In the genomic region with DNA sequence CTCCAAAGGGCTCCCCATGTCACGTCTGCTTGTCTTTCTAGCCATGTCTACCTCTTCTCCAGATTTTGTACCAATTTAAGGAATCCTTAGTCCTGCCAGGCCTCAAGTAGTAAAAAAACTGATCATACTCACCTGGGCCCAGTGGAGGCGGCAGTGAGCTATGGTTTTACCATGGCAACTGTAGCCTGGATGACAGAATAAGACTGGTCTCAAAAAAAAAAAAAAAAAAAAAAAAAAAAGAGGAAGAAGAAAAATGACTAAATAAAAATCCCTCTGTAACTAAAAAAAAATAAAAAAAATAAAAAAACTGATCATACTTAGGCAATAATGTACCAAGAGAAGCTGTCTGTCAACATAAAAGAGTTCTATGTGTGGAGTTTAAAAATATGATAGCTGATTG, we compare ENCODE assay signal across 9 cellular contexts.
DNase-seq lines count a peak whose midpoint lies in the region; ATAC-seq and TF ChIP-seq lines count a peak whose summit lies in the region.
"Had no signal": no experiment of that assay in that cellular context is flagged by ENCODE, and none has a peak within 500 bp of the region (broad histone marks: within the 10 kb centered on the region; RNA-seq: fewer than 3 reads in every experiment).

No MANE protein-coding gene starts in this region.

- H3K9me3 ChIP-seq in PC-9 (ENCODE audit: insufficient read depth, low read depth), result no peaks in the 10 kb centered on the region
- H3K9me3 ChIP-seq: HAP-1 had no signal

- no peaks in the 10 kb centered on the region for H3K4me1 ChIP-seq in PC-9 (replicated peaks; ENCODE audit: insufficient read depth)
- H3K4me1 ChIP-seq: HAP-1 had no signal

- no peaks in the 10 kb centered on the region for H3F3A ChIP-seq in PC-9 (ENCODE audit: insufficient read depth, low read depth)

- TF ChIP-seq CTCF in PC-9 (conservative IDR thresholded peaks at IDR 0.05), result peak; percentile 44

- ATAC-seq in GM19025 (IDR thresholded peaks at IDR 0.05; ENCODE audit: low read depth, unreplicated experiment) (peak; percentile 94), HG03064 (IDR thresholded peaks at IDR 0.05; ENCODE audit: low read depth, unreplicated experiment) (peak; percentile 97)

- in situ Hi-C loops in Caki2 (cut with HindIII; ENCODE audit: low pct_unique_long_range_greater_than_20kb, low sequenced_read_pairs), result no loop called here

- POLR2A ChIA-PET in PC-9 (lab: Charles Lee; ENCODE audit: unreplicated experiment), result no interaction called here

- BruUV-seq in PC-9 (replicated peaks; lab: Mats Ljungman, UMichigan), result no TSS peak

- H3K27ac ChIP-seq in PC-9, result no peak overlapping the region

- CTCF ChIA-PET in PC-9 (lab: Charles Lee), result interaction anchor here (0.7 kb wide), 1 partner anchor 105 kb away, joined by 8 read pairs; no protein-coding TSS in a partner anchor

- DNase-seq in Caki2 (ENCODE audit: low read depth) (peak; percentile 4), PC-9 (peak; percentile 16 to 49), left kidney (ENCODE audit: low read depth, low spot score) (peak; percentile 49), hepatic stellate cell (ENCODE audit: low spot score) (no peak), NCI-H446 (lab: John Stamatoyannopoulos, UW) (no peak)
- DNase-seq in activated effector memory CD4-positive, alpha-beta T cell treated with Interleukin-2 at 50 U/mL for 16 hours, result no peak

- H3K27me3 ChIP-seq in PC-9 (ENCODE audit: insufficient read depth, low read depth), result no peaks in the 10 kb centered on the region

- H2AFZ ChIP-seq in PC-9, result no peak overlapping the region

- H3K4me2 ChIP-seq in PC-9, result no peak overlapping the region

- no peaks in the 10 kb centered on the region for H4K20me1 ChIP-seq in PC-9 (ENCODE audit: insufficient read depth)

- no peaks in the 10 kb centered on the region for H3K36me3 ChIP-seq in PC-9 (ENCODE audit: low read depth)
- H3K36me3 ChIP-seq: HAP-1 had no signal

- no peaks in the 10 kb centered on the region for H3K9me2 ChIP-seq in PC-9 (ENCODE audit: insufficient read depth)

- H3K79me2 ChIP-seq in PC-9 (ENCODE audit: low read depth), result no peaks in the 10 kb centered on the region

- intact Hi-C loops in PC-9 (cut with micrococcal nuclease; ENCODE audit: unreplicated experiment), result no loop called here

- H3K4me3 ChIP-seq in PC-9, result no peak overlapping the region
- H3K4me3 ChIP-seq: HAP-1 had no signal

Comparison
In these comparisons a context has a peak if more than half of its experiments do, and no peak if none do; other contexts are left out.
1. DNase-seq: peak in Caki2 (single experiment), PC-9 (2 of 2) and left kidney (single experiment); none in hepatic stellate cell (single experiment), NCI-H446 (0 of 2) and activated effector memory CD4-positive, alpha-beta T cell treated with Interleukin-2 at 50 U/mL for 16 hours (single experiment).